8 cellular contexts compared by ENCODE assay signal in the genomic region with DNA sequence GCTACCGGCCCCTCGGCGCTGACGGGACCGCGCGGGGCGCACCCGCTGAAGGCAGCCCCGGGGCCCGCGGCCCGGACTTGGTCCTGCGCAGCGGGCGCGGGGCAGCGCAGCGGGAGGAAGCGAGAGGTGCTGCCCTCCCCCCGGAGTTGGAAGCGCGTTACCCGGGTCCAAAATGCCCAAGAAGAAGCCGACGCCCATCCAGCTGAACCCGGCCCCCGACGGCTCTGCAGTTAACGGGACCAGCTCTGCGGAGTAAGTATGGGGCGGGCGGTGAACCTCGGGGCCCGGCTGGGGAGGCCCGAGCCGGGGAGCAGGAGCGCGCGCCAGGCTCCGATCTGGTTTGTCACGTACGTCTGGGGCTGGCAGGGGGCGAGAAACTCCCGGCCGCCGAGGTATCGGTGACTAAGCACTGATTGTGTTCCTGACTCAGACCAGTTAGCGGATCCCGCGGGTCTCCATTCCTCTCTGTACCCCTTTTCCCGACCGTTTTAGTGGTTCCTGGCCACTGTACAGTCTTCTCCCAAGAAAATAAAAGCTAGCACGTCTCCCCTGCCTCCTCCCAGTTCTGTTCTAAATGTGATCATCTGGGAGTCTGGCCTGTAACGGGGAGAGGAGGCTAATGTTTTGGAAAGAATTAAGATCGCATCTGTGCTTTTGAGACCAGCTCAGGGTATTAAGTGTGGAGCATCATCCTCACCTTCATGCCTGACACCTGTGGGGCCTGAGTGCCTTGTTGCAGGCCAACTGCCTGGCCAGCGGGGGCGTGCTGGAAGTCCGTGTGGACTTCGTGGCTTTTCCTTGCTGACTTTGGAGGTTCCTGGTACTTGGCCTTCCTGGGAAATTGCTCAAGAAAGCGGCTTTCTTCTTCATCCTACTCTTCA. TPM values are rescaled to one million over a fixed set of nuclear protein-coding genes. Genes with fewer than 3 reads are reported as not detected.
DNase-seq lines count a peak whose midpoint lies in the region; TF ChIP-seq lines count a peak whose summit lies in the region.

No MANE protein-coding gene starts in this region.

- H3K4me1 Mint-ChIP-seq in HFFc6 (ENCODE audit: low read depth): peaks cover 51% of the 10 kb centered on the region
- H3K4me1 Mint-ChIP-seq in endothelial cell (ENCODE audit: unreplicated experiment): peaks cover 48% of the 10 kb centered on the region

- DNase-seq in GM12864 (ENCODE audit: low read depth) (no peak), HFFc6 (peak; percentile 58), NCI-H748 (lab: John Stamatoyannopoulos, UW; ENCODE audit: unreplicated experiment) (peak; percentile 43), endothelial cell (ENCODE audit: low spot score) (peak; percentile 44), mucosa of gallbladder (ENCODE audit: low spot score) (peak; percentile 28), foreskin melanocyte (no peak)
- peak; percentile 82 for DNase-seq in activated CD8-positive, alpha-beta memory T cell treated with anti-CD3 and anti-CD28 coated beads, Interleukin-2, amount 50 U/mL, for 4 hours
- DNase-seq in stimulated activated CD8-positive, alpha-beta memory T cell treated with anti-CD3 and anti-CD28 coated beads, Interleukin-4, amount 100 ng/mL, for 1 hour (ENCODE audit: low read depth in 2 of 2, low spot score in 1 of 2): peak; percentile 49 to 53

- H3K36me3 Mint-ChIP-seq in HFFc6 (ENCODE audit: low read depth) (peaks cover 17% of the 10 kb centered on the region), endothelial cell (ENCODE audit: low read depth, unreplicated experiment) (peaks cover 16% of the 10 kb centered on the region)

- peak overlapping the region; percentile 92 for H3K4me3 Mint-ChIP-seq in HFFc6
- peak overlapping the region; percentile 96 for H3K4me3 Mint-ChIP-seq in endothelial cell (ENCODE audit: unreplicated experiment)

- H3K4me3 ChIP-seq in GM12864 (ENCODE audit: low read depth, low read length): peak overlapping the region; percentile 74

- H3K9me3 Mint-ChIP-seq in HFFc6 (no peaks in the 10 kb centered on the region), endothelial cell (ENCODE audit: unreplicated experiment) (no peaks in the 10 kb centered on the region)

- peak overlapping the region; percentile 86 for H3K27ac Mint-ChIP-seq in HFFc6
- H3K27ac Mint-ChIP-seq in endothelial cell (ENCODE audit: unreplicated experiment): peak overlapping the region; percentile 67

- H3K27me3 Mint-ChIP-seq in HFFc6 (ENCODE audit: insufficient read depth) (no peaks in the 10 kb centered on the region; the same call in 1 of the 2 replicates), endothelial cell (ENCODE audit: unreplicated experiment) (peaks cover 4% of the 10 kb centered on the region)

- TF ChIP-seq CTCF in GM12864 (IDR thresholded peaks at IDR 0.05; ENCODE audit: low read depth, low read length, missing control alignments): peak; percentile 56
- TF ChIP-seq CTCF in HFFc6 (IDR thresholded peaks at IDR 0.05): peak; percentile 62
- peak; percentile 40 for TF ChIP-seq CTCF in endothelial cell (IDR thresholded peaks at IDR 0.05; ENCODE audit: unreplicated experiment)

RNA-seq across cellular contexts. Expression of a gene that starts 0.7 kb away (rescaled TPM):
- 10 to 100 TPM; 45.2 to 64.7 (median 49.5) TPM for total RNA-seq in HFFc6 (2021; fragmentation: NEBNext Ultra II Directional; extraction: Animal tissue kit (Norgen Biotek cat#: 25700))
- 139 TPM for total RNA-seq in endothelial cell (ENCODE audit: unreplicated experiment)
- total RNA-seq in mucosa of gallbladder: 48.2 TPM

RNA-seq across cellular contexts. Expression of a gene that starts 30.9 kb away (rescaled TPM):
- total RNA-seq in HFFc6 (2021; fragmentation: NEBNext Ultra II Directional; extraction: Animal tissue kit (Norgen Biotek cat#: 25700)): 10 to 100 TPM in 5 of 6 experiments, 1 to 10 TPM in 1; 7.8 to 15.7 (median 14.4) TPM
- 17.7 TPM for total RNA-seq in endothelial cell (ENCODE audit: unreplicated experiment)
- 4.0 TPM for total RNA-seq in mucosa of gallbladder

Comparison
In these comparisons a context has a peak if more than half of its experiments do, and no peak if none do; other contexts are left out.
1. DNase-seq: peak in HFFc6 (single experiment), NCI-H748 (single experiment), activated CD8-positive, alpha-beta memory T cell treated with anti-CD3 and anti-CD28 coated beads, Interleukin-2, amount 50 U/mL, for 4 hours (single experiment), endothelial cell (single experiment), mucosa of gallbladder (single experiment) and stimulated activated CD8-positive, alpha-beta memory T cell treated with anti-CD3 and anti-CD28 coated beads, Interleukin-4, amount 100 ng/mL, for 1 hour (2 of 2); none in GM12864 (single experiment) and foreskin melanocyte (single experiment).
2. Peak in every context shown above with its lines, with median percentiles within 50 percentile points of each other: CTCF ChIP-seq.